ENCODE assay signal across 8 cellular contexts in the genomic region with DNA sequence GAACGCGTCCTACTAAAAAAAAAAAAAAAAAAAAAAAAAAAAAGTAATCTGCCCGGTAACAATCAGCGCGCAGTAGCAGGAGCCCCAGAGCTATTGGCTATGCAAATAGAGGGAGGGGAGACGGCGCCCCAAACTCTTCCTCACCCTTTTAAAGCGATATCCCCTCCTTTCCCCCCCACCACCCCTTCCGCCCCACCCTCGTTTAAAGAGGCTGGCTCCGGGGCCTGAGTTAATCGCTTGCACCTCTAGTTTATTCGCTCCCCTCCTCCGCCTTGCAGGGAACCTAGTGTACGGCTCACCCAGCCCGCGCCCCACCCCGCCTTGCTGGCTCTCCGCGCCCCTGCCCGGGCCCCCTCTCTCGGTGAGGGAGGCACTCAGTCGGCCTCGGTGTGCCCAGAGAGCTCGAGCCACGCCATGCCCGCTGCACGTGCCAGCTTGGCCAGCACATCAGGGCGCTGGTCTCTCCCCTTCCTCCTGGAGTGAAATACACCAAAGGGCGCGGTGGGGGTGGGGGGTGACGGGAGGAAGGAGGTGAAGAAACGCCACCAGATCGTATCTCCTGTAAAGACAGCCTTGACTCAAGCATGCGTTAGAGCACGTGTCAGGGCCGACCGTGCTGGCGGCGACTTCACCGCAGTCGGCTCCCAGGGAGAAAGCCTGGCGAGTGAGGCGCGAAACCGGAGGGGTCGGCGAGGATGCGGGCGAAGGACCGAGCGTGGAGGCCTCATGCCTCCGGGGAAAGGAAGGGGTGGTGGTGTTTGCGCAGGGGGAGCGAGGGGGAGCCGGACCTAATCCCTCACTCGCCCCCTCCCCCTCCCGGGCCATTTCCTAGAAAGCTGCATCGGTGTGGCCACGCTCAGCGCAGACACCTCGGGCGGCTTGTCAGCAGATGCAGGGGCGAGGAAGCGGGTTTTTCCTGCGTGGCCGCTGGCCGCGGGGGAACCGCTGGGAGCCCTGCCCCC. TPM values are rescaled to one million over a fixed set of nuclear protein-coding genes. Genes with fewer than 3 reads are reported as not detected.
DNase-seq lines count a peak whose midpoint lies in the region; ATAC-seq and TF ChIP-seq lines count a peak whose summit lies in the region.

No MANE protein-coding gene starts in this region.

- H3K36me3 Mint-ChIP-seq in activated naive CD4-positive, alpha-beta T cell treated with anti-CD3 and anti-CD28 coated beads for 36 hours (ENCODE audit: low read depth), result peaks cover 35% of the 10 kb centered on the region
- H3K36me3 Mint-ChIP-seq in glutamatergic neuron (ENCODE audit: unreplicated experiment), result no peaks in the 10 kb centered on the region

- H3K27me3 ChIP-seq in trophoblast cell (ENCODE audit: insufficient read depth, low read length) (peaks cover 28% of the 10 kb centered on the region), thyroid gland (no peaks in the 10 kb centered on the region)

- ATAC-seq in HG02884 (IDR thresholded peaks at IDR 0.05; ENCODE audit: unreplicated experiment), result peak; percentile 46

- H3K4me1 ChIP-seq in trophoblast cell (ENCODE audit: control insufficient read depth in 1 of 2, insufficient read depth in 2 of 2, low read length in 2 of 2) (peaks cover 24 to 35% of the 10 kb centered on the region in 2 experiments), thyroid gland (peaks cover 26 to 39% of the 10 kb centered on the region in 2 donors)

- no peaks in the 10 kb centered on the region for H3K9me3 Mint-ChIP-seq in activated naive CD4-positive, alpha-beta T cell treated with anti-CD3 and anti-CD28 coated beads for 36 hours
- peaks cover 19% of the 10 kb centered on the region for H3K9me3 Mint-ChIP-seq in glutamatergic neuron (ENCODE audit: unreplicated experiment)

- peak overlapping the region; percentile 71 for H3K18ac ChIP-seq in trophoblast cell (ENCODE audit: low read length)

- peak overlapping the region; percentile 99 for H3K4me3 Mint-ChIP-seq in activated naive CD4-positive, alpha-beta T cell treated with anti-CD3 and anti-CD28 coated beads for 36 hours
- peak overlapping the region; percentile 88 for H3K4me3 Mint-ChIP-seq in glutamatergic neuron (ENCODE audit: unreplicated experiment)

- no peak overlapping the region for H3K23ac ChIP-seq in trophoblast cell (ENCODE audit: low read length)

- peak overlapping the region; percentile 63 for H3K14ac ChIP-seq in trophoblast cell (ENCODE audit: low read length)

- H3K27me3 Mint-ChIP-seq in activated naive CD4-positive, alpha-beta T cell treated with anti-CD3 and anti-CD28 coated beads for 36 hours (ENCODE audit: low read depth), result no peaks in the 10 kb centered on the region
- H3K27me3 Mint-ChIP-seq in glutamatergic neuron (ENCODE audit: unreplicated experiment), result peaks cover 13% of the 10 kb centered on the region

- peak overlapping the region; percentile 45 for H4K12ac ChIP-seq in trophoblast cell (ENCODE audit: low read depth, low read length)

- TF ChIP-seq POLR2A in GM18526 (IDR thresholded peaks at IDR 0.05; ENCODE audit: extremely low read depth, insufficient read length) (peak; percentile 30), thyroid gland (IDR thresholded peaks at IDR 0.05) (no peak)

- intact Hi-C loops in activated naive CD4-positive, alpha-beta T cell treated with anti-CD3 and anti-CD28 coated beads for 36 hours (cut with micrococcal nuclease), result loop anchor here (1.0 to 5.0 kb wide), 7 partner anchors 21 to 285 kb away; no protein-coding TSS in a partner anchor
- intact Hi-C loops in thyroid gland (cut with DNase I), result loop anchor here (5.0 kb wide), 1 partner anchor 1195 kb away; the partner anchor contains the start of gene TSPAN9

- H3K4me1 Mint-ChIP-seq in activated naive CD4-positive, alpha-beta T cell treated with anti-CD3 and anti-CD28 coated beads for 36 hours (ENCODE audit: low read depth), result peaks cover 20% of the 10 kb centered on the region
- H3K4me1 Mint-ChIP-seq in glutamatergic neuron (ENCODE audit: low read depth, unreplicated experiment), result peaks cover 18% of the 10 kb centered on the region

- H3K4me2 ChIP-seq in trophoblast cell (ENCODE audit: low read length), result peak overlapping the region; percentile 94

- peaks cover 41% of the 10 kb centered on the region for H3K79me1 ChIP-seq in trophoblast cell (ENCODE audit: low read length)

- H3K36me3 ChIP-seq in trophoblast cell (ENCODE audit: control insufficient read depth in 1 of 2, insufficient read depth in 2 of 2, low read length in 2 of 2) (peaks cover 3 to 10% of the 10 kb centered on the region in 2 experiments), thyroid gland (no peaks in the 10 kb centered on the region)

- H3K4ac ChIP-seq in trophoblast cell (ENCODE audit: low read depth, low read length), result peak overlapping the region; percentile 9

- CTCF ChIA-PET in activated naive CD4-positive, alpha-beta T cell treated with anti-CD3 and anti-CD28 coated beads for 36 hours (lab: Charles Lee), result interaction anchor here (0.8 to 7.0 kb wide), 5 partner anchors 21 to 165 kb away, joined by 3 to 54 read pairs (median 3); no protein-coding TSS in a partner anchor

- H3K4me3 ChIP-seq in trophoblast cell (ENCODE audit: low read depth, low read length), result peak overlapping the region; percentile 12
- H3K4me3 ChIP-seq in thyroid gland (replicated peaks in 1 of 3), result peak overlapping the region in 1 of 3 donors; percentile 79

- H3K9ac ChIP-seq in trophoblast cell (ENCODE audit: low read length), result peak overlapping the region; percentile 63

- peak overlapping the region; percentile 48 for H3K27ac ChIP-seq in trophoblast cell (ENCODE audit: low read depth, low read length)
- H3K27ac ChIP-seq in thyroid gland, result peak overlapping the region; percentile 29 to 97 (median 94)

- DNase-seq in RPMI8226 (peak; percentile 96), glutamatergic neuron (peak; percentile 75), trophoblast cell (no peak), thyroid gland (peak; percentile 85 to 89), NCI-H774 (lab: John Stamatoyannopoulos, UW) (no peak)
- peak; percentile 95 for DNase-seq in activated naive CD4-positive, alpha-beta T cell treated with anti-CD3 and anti-CD28 coated beads for 36 hours

- H3K79me2 ChIP-seq in trophoblast cell (ENCODE audit: control insufficient read depth, insufficient read depth, low read length, poor library complexity), result peaks cover 15% of the 10 kb centered on the region

- peak overlapping the region; percentile 99 for H3K27ac Mint-ChIP-seq in activated naive CD4-positive, alpha-beta T cell treated with anti-CD3 and anti-CD28 coated beads for 36 hours
- H3K27ac Mint-ChIP-seq in glutamatergic neuron (ENCODE audit: unreplicated experiment), result peak overlapping the region; percentile 89

- peak overlapping the region; percentile 67 for H2AK5ac ChIP-seq in trophoblast cell (ENCODE audit: low read length)

- H2BK120ac ChIP-seq in trophoblast cell (ENCODE audit: insufficient read depth, low read length, poor library complexity), result peak overlapping the region; percentile 79

- H2AFZ ChIP-seq in trophoblast cell (ENCODE audit: insufficient read depth, low read length, poor library complexity), result peak overlapping the region; percentile 42

- H2BK12ac ChIP-seq in trophoblast cell (ENCODE audit: low read length), result peak overlapping the region; percentile 74

- peak overlapping the region; percentile 10 for H2BK5ac ChIP-seq in trophoblast cell (ENCODE audit: low read depth, low read length, poor library complexity)

- H3K9me3 ChIP-seq in trophoblast cell (ENCODE audit: insufficient read depth, low read depth, low read length) (peaks cover 1% of the 10 kb centered on the region), thyroid gland (no peaks in the 10 kb centered on the region)

- no CpG with 5 or more reads among the region's 70 CpGs for WGBS in trophoblast cell (ENCODE audit: extremely low coverage, insufficient coverage, insufficient read length)
- WGBS in thyroid gland, 2 donors, result 1 to 4% methylated on average over 48 to 64 of the region's 70 CpGs

- peak overlapping the region; percentile 89 for H4K91ac ChIP-seq in trophoblast cell (ENCODE audit: low read depth, low read length)

- H4K8ac ChIP-seq in trophoblast cell (ENCODE audit: low read depth, low read length), result peak overlapping the region; percentile 76

- TF ChIP-seq CTCF in glutamatergic neuron (IDR thresholded peaks at IDR 0.05; ENCODE audit: partially characterized antibody, unreplicated experiment) (no peak), thyroid gland (IDR thresholded peaks at IDR 0.05) (no peak)

RNA-seq across cellular contexts. Expression of gene CCND2, which starts 1.3 kb away (rescaled TPM):
- total RNA-seq in activated naive CD4-positive, alpha-beta T cell treated with anti-CD3 and anti-CD28 coated beads for 36 hours, result 100 to 1,000 TPM; 486 to 497 TPM
- total RNA-seq in glutamatergic neuron (ENCODE audit: unreplicated experiment) (98.0 TPM), thyroid gland (100 to 1,000 TPM in 3 of 4 donors, 10 to 100 TPM in 1; 81.4 to 135 (median 122) TPM)
- 133 TPM in 2 replicates for polyA plus RNA-seq in trophoblast cell (2013)

RNA-seq across cellular contexts. Expression of gene TIGAR, which starts 48.7 kb away (rescaled TPM):
- 10 to 100 TPM; 10.3 to 12.8 TPM for total RNA-seq in activated naive CD4-positive, alpha-beta T cell treated with anti-CD3 and anti-CD28 coated beads for 36 hours
- total RNA-seq in glutamatergic neuron (ENCODE audit: unreplicated experiment) (20.7 TPM), thyroid gland (1 to 10 TPM; 4.0 to 6.3 (median 5.4) TPM)
- 22.8 and 24.9 TPM in 2 replicates for polyA plus RNA-seq in trophoblast cell (2013)

Comparison
In these comparisons a context has a peak if more than half of its experiments do, and no peak if none do; other contexts are left out.
1. DNase-seq: peak in RPMI8226 (single experiment), activated naive CD4-positive, alpha-beta T cell treated with anti-CD3 and anti-CD28 coated beads for 36 hours (single experiment), glutamatergic neuron (single experiment) and thyroid gland (2 of 2); none in trophoblast cell (0 of 2) and NCI-H774 (single experiment).